ENCODE assay signal across 29 cellular contexts in the genomic region with DNA sequence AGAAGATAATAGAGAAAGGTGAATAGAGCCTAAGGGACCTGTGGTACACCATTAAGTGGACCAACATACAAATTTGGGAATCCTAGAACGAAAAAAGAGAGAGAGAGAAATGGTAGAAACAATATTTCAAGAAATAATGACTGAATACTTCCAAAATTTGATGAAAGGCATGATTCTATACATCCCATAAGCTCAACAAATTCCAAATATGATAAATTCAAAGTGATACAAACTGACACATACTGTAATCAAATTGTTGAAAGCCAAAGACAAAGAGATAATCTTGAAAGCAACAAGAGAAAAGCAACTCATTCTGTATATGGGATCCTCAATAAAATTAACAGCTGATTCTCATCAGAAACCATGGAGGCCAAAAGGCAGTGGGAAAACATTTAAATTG.
"Had no signal": no experiment of that assay in that cellular context is flagged by ENCODE, and none has a peak within 500 bp of the region (broad histone marks: within the 10 kb centered on the region; RNA-seq: fewer than 3 reads in every experiment).

No MANE protein-coding gene starts in this region.

- ATAC-seq: stimulated activated effector memory CD8-positive, alpha-beta T cell treated with anti-CD3 and anti-CD28 coated beads, Interleukin-12 subunit alpha, Interleukin-12 subunit beta, amount 100 ng/mL, for 72 hours; stimulated activated memory B cell treated with anti-CD40 and anti-IgM and Interleukin-4, amounts not matched to agents 10 μg/mL and 1 μg/mL and 100 μg/mL, for 72 hours; stimulated activated naive B cell treated with anti-CD40 and anti-IgM and Interleukin-4, amounts not matched to agents 10 μg/mL and 1 μg/mL and 100 μg/mL, for 72 hours; stimulated activated naive CD8-positive, alpha-beta T cell treated with anti-CD3 and anti-CD28 coated beads, Interleukin-15, amount 100 ng/mL, for 72 hours; stimulated activated naive CD8-positive, alpha-beta T cell treated with anti-CD3 and anti-CD28 coated beads, Interleukin-15, Interleukin-2, amounts not matched to agents 100 U/mL and 50 U/mL, for 24 hours; upper lobe of right lung had no signal

- H3K9me3 ChIP-seq: suprapubic skin, testis, thoracic aorta, thyroid gland, transverse colon, upper lobe of right lung, uterus, vagina had no signal

- DNase-seq: stimulated activated CD4-positive, alpha-beta T cell treated with anti-CD3 and anti-CD28 coated beads, Interleukin-2, amount 100 ng/mL, for 48 hours; stimulated activated CD4-positive, alpha-beta T cell treated with anti-CD3 and anti-CD28 coated beads, Interleukin-4, amount 100 ng/mL, for 1 hour; stimulated activated CD4-positive, alpha-beta T cell treated with anti-CD3 and anti-CD28 coated beads, Interleukin-4, amount 100 ng/mL, for 24 hours; stimulated activated CD4-positive, alpha-beta T cell treated with anti-CD3 and anti-CD28 coated beads, Interleukin-4, amount 100 ng/mL, for 4 hours; stimulated activated CD8-positive, alpha-beta memory T cell treated with anti-CD3 and anti-CD28 coated beads, Interleukin-4, amount 100 ng/mL, for 48 hours; stimulated activated naive B cell treated with anti-CD40 and anti-IgM and Interleukin-4, amounts not matched to agents 10 μg/mL and 1 μg/mL and 100 μg/mL, for 72 hours; stimulated activated naive CD4-positive, alpha-beta T cell; stimulated activated naive CD4-positive, alpha-beta T cell treated with Interleukin-2 at 50 U/mL for 16 hours; stimulated activated naive CD8-positive, alpha-beta T cell treated with anti-CD3 and anti-CD28 coated beads, Interleukin-15, amount 100 ng/mL, for 72 hours; stimulated activated naive CD8-positive, alpha-beta T cell treated with anti-CD3 and anti-CD28 coated beads, Interleukin-15, Interleukin-2, amounts not matched to agents 100 U/mL and 50 U/mL, for 24 hours; stomach; substantia nigra; testis; thyroid gland; tibial artery; transverse colon; trophoblast cell; upper lobe of left lung; upper lobe of right lung; uterus had no signal

- H3K4me3 ChIP-seq: stomach, suprapubic skin, testis, thoracic aorta, thyroid gland, tibial artery, tibial nerve, transverse colon, upper lobe of left lung, upper lobe of right lung, uterus, vagina had no signal

- H3K27ac ChIP-seq: stomach, suprapubic skin, testis, thoracic aorta, thyroid gland, tibial artery, tibial nerve, transverse colon, upper lobe of left lung, upper lobe of right lung, uterus, vagina had no signal

- H3K36me3 ChIP-seq: stomach, suprapubic skin, thoracic aorta, thyroid gland, tibial artery, tibial nerve, transverse colon, upper lobe of left lung, upper lobe of right lung, uterus, vagina had no signal

- H3K4me1 Mint-ChIP-seq: stimulated activated effector memory CD8-positive, alpha-beta T cell treated with anti-CD3 and anti-CD28 coated beads, Interleukin-12 subunit alpha, Interleukin-12 subunit beta, amount 100 ng/mL, for 72 hours; stimulated activated memory B cell treated with anti-CD40 and anti-IgM and Interleukin-4, amounts not matched to agents 10 μg/mL and 1 μg/mL and 100 μg/mL, for 72 hours; stimulated activated naive B cell treated with anti-CD40 and anti-IgM and Interleukin-4, amounts not matched to agents 10 μg/mL and 1 μg/mL and 100 μg/mL, for 72 hours; stimulated activated naive CD8-positive, alpha-beta T cell treated with anti-CD3 and anti-CD28 coated beads, Interleukin-15, amount 100 ng/mL, for 72 hours had no signal

- H3K27me3 Mint-ChIP-seq: stimulated activated memory B cell treated with anti-CD40 and anti-IgM and Interleukin-4, amounts not matched to agents 10 μg/mL and 1 μg/mL and 100 μg/mL, for 72 hours; stimulated activated naive B cell treated with anti-CD40 and anti-IgM and Interleukin-4, amounts not matched to agents 10 μg/mL and 1 μg/mL and 100 μg/mL, for 72 hours; stimulated activated naive CD8-positive, alpha-beta T cell treated with anti-CD3 and anti-CD28 coated beads, Interleukin-15, amount 100 ng/mL, for 72 hours; stimulated activated naive CD8-positive, alpha-beta T cell treated with anti-CD3 and anti-CD28 coated beads, Interleukin-15, Interleukin-2, amounts not matched to agents 100 ng/mL and 50 ng/mL, for 24 hours; type B pancreatic cell had no signal

- H3K9me3 Mint-ChIP-seq: stimulated activated effector memory CD8-positive, alpha-beta T cell treated with anti-CD3 and anti-CD28 coated beads, Interleukin-12 subunit alpha, Interleukin-12 subunit beta, amount 100 ng/mL, for 72 hours had no signal

- FAIRE-seq: urothelium cell line had no signal

- H3K36me3 Mint-ChIP-seq: stimulated activated effector memory CD8-positive, alpha-beta T cell treated with anti-CD3 and anti-CD28 coated beads, Interleukin-12 subunit alpha, Interleukin-12 subunit beta, amount 100 ng/mL, for 72 hours; type B pancreatic cell had no signal

- H3K4me1 ChIP-seq: stomach, suprapubic skin, testis, thyroid gland, tibial artery, tibial nerve, transverse colon, upper lobe of left lung, upper lobe of right lung, uterus, vagina had no signal

- H3K4me3 Mint-ChIP-seq: stimulated activated effector memory CD8-positive, alpha-beta T cell treated with anti-CD3 and anti-CD28 coated beads, Interleukin-12 subunit alpha, Interleukin-12 subunit beta, amount 100 ng/mL, for 72 hours; stimulated activated memory B cell treated with anti-CD40 and anti-IgM and Interleukin-4, amounts not matched to agents 10 μg/mL and 1 μg/mL and 100 μg/mL, for 72 hours; stimulated activated naive B cell treated with anti-CD40 and anti-IgM and Interleukin-4, amounts not matched to agents 10 μg/mL and 1 μg/mL and 100 μg/mL, for 72 hours; stimulated activated naive CD8-positive, alpha-beta T cell treated with anti-CD3 and anti-CD28 coated beads, Interleukin-15, amount 100 ng/mL, for 72 hours; stimulated activated naive CD8-positive, alpha-beta T cell treated with anti-CD3 and anti-CD28 coated beads, Interleukin-15, Interleukin-2, amounts not matched to agents 100 ng/mL and 50 ng/mL, for 24 hours; type B pancreatic cell had no signal

- H3K27ac Mint-ChIP-seq: stimulated activated effector memory CD8-positive, alpha-beta T cell treated with anti-CD3 and anti-CD28 coated beads, Interleukin-12 subunit alpha, Interleukin-12 subunit beta, amount 100 ng/mL, for 72 hours; stimulated activated memory B cell treated with anti-CD40 and anti-IgM and Interleukin-4, amounts not matched to agents 10 μg/mL and 1 μg/mL and 100 μg/mL, for 72 hours; stimulated activated naive B cell treated with anti-CD40 and anti-IgM and Interleukin-4, amounts not matched to agents 10 μg/mL and 1 μg/mL and 100 μg/mL, for 72 hours; stimulated activated naive CD8-positive, alpha-beta T cell treated with anti-CD3 and anti-CD28 coated beads, Interleukin-15, amount 100 ng/mL, for 72 hours; stimulated activated naive CD8-positive, alpha-beta T cell treated with anti-CD3 and anti-CD28 coated beads, Interleukin-15, Interleukin-2, amounts not matched to agents 100 ng/mL and 50 ng/mL, for 24 hours; type B pancreatic cell had no signal

- H3K27me3 ChIP-seq: stomach, suprapubic skin, testis, thyroid gland, tibial artery, tibial nerve, transverse colon, upper lobe of left lung, upper lobe of right lung, uterus, vagina had no signal
